Comparison of ENCODE assay signal across 30 cellular contexts in genomic region chr2:12109363-12110017, GRCh38.
DNase-seq lines count a peak whose midpoint lies in the region; ATAC-seq and TF ChIP-seq lines count a peak whose summit lies in the region.
"Had no signal": no experiment of that assay in that cellular context is flagged by ENCODE, and none has a peak within 500 bp of the region (broad histone marks: within the 10 kb centered on the region; RNA-seq: fewer than 3 reads in every experiment).

No MANE protein-coding gene starts in this region.

- no peaks in the 10 kb centered on the region for H3K27me3 ChIP-seq in CD4-positive, alpha-beta T cell (ENCODE audit: control insufficient read depth, insufficient read depth, low read length)
- H3K27me3 ChIP-seq in IMR-90 (ENCODE audit: control insufficient read depth, insufficient read depth, low read length) (no peaks in the 10 kb centered on the region), WERI-Rb-1 (ENCODE audit: insufficient read depth, low read depth, severe bottlenecking) (no peaks in the 10 kb centered on the region)
- H3K27me3 ChIP-seq in naive thymus-derived CD4-positive, alpha-beta T cell (ENCODE audit: control insufficient read depth in 2 of 2, insufficient read depth in 2 of 2, low read length in 2 of 2), result no peaks in the 10 kb centered on the region
- H3K27me3 ChIP-seq: esophagus squamous epithelium, gastrocnemius medialis, SJSA1, transverse colon had no signal

- peak overlapping the region; percentile 80; the same call in 1 of the 3 replicates for H2BK15ac ChIP-seq in IMR-90 (ENCODE audit: low read depth, low read length)

- no peak for TF ChIP-seq RAD21 in IMR-90 (IDR thresholded peaks at IDR 0.05; ENCODE audit: low read length)

- DNase-seq in CD4-positive, alpha-beta T cell, result no peak
- no peak for DNase-seq in IMR-90
- DNase-seq in WERI-Rb-1, result peak; percentile 70
- DNase-seq in naive thymus-derived CD4-positive, alpha-beta T cell, result no peak
- no peak for DNase-seq in DMS79 (lab: John Stamatoyannopoulos, UW)
- DNase-seq in superior temporal gyrus (ENCODE audit: extremely low spot score), result no peak
- DNase-seq: activated CD4-positive, alpha-beta memory T cell treated with anti-CD3 and anti-CD28 coated beads, Interleukin-2, amount 10 ng/mL, durations not matched to agents 7 days and 5 days; activated CD4-positive, alpha-beta T cell treated with anti-CD3 and anti-CD28 coated beads for 1 hour; activated CD8-positive, alpha-beta memory T cell treated with anti-CD3 and anti-CD28 coated beads, Interleukin-2, amount 50 U/mL, for 48 hours; caudate nucleus; esophagus squamous epithelium; gastrocnemius medialis; GM23248; left cardiac atrium; NCI-H1105 treated with DMSO at 0.1 percent for 48 hours; NCI-H2029; NCI-H2227 treated with DMSO at 0.1 percent for 48 hours; NCI-H774; RPMI8226; stimulated activated CD4-positive, alpha-beta T cell treated with anti-CD3 and anti-CD28 coated beads, Interleukin-2, amount 100 ng/mL, for 24 hours; transverse colon had no signal

- H2BK120ac ChIP-seq in IMR-90 (ENCODE audit: low read depth, low read length), result peak overlapping the region; percentile 44

- H3K4ac ChIP-seq in IMR-90 (ENCODE audit: low read depth, low read length), result peak overlapping the region; percentile 60; the same call in 1 of the 2 replicates

- ATAC-seq in CD4-positive, alpha-beta T cell (ENCODE audit: poor library complexity), result no peak
- ATAC-seq in IMR-90 (ENCODE audit: low read depth), result no peak
- ATAC-seq in naive thymus-derived CD4-positive, alpha-beta T cell, result no peak
- ATAC-seq in GM19328 (IDR thresholded peaks at IDR 0.05; ENCODE audit: unreplicated experiment), result no peak
- ATAC-seq in GM19035 (IDR thresholded peaks at IDR 0.05; ENCODE audit: unreplicated experiment), result no peak
- ATAC-seq: activated T-helper 17 cell treated with anti-CD3 and anti-CD28 coated beads, Interleukin-2, amount 50 U/mL, for 72 hours; gastrocnemius medialis; left cardiac atrium had no signal

- H3K4me3 Mint-ChIP-seq in CD4-positive, alpha-beta T cell, result no peak overlapping the region
- peak overlapping the region in 7 of 10 donors; percentile 17 to 76 (median 57) for H3K4me3 Mint-ChIP-seq in naive thymus-derived CD4-positive, alpha-beta T cell
- H3K4me3 Mint-ChIP-seq: activated CD4-positive, alpha-beta memory T cell treated with anti-CD3 and anti-CD28 coated beads, Interleukin-2, amount 10 ng/mL, durations not matched to agents 7 days and 5 days; dendritic cell treated with granulocyte-macrophage colony-stimulating factor and Interleukin-4, amounts not matched to agents 40 ng/mL and 50 ng/mL, for 4 days; memory B cell had no signal

- H4K20me1 ChIP-seq in IMR-90 (ENCODE audit: insufficient read depth, low read length), result no peaks in the 10 kb centered on the region

- H4K91ac ChIP-seq in IMR-90 (ENCODE audit: insufficient read depth, low read depth, low read length), result peak overlapping the region; percentile 30; the same call in 1 of the 2 replicates

- in situ Hi-C loops in IMR-90 (cut with MboI; ENCODE audit: low sequenced_read_pairs), result no loop called here

- peak overlapping the region; percentile 33 for H3K18ac ChIP-seq in IMR-90 (ENCODE audit: low read depth, low read length)

- H3K36me3 ChIP-seq in IMR-90 (ENCODE audit: control insufficient read depth, insufficient read depth, low read length), result no peaks in the 10 kb centered on the region
- no peaks in the 10 kb centered on the region for H3K36me3 ChIP-seq in WERI-Rb-1
- H3K36me3 ChIP-seq in naive thymus-derived CD4-positive, alpha-beta T cell (ENCODE audit: control insufficient read depth in 2 of 3, insufficient read depth in 3 of 3, low read length in 3 of 3), result no peaks in the 10 kb centered on the region
- H3K36me3 ChIP-seq: esophagus squamous epithelium, gastrocnemius medialis, SJSA1, transverse colon had no signal

- H3K36me3 Mint-ChIP-seq in CD4-positive, alpha-beta T cell (ENCODE audit: low read depth), result no peaks in the 10 kb centered on the region
- H3K36me3 Mint-ChIP-seq in naive thymus-derived CD4-positive, alpha-beta T cell, result peaks cover 0 to 1% (median 0%) of the 10 kb centered on the region in 5 donors
- H3K36me3 Mint-ChIP-seq: activated naive CD4-positive, alpha-beta T cell treated with anti-CD3 and anti-CD28 coated beads, Interleukin-2, amount 50 U/mL, for 72 hours; IgD-negative memory B cell; memory B cell had no signal

- H3K4me2 ChIP-seq in IMR-90 (ENCODE audit: low read depth, low read length), result peak overlapping the region; percentile 27; the same call in 1 of the 2 replicates
- H3K4me2 ChIP-seq: smooth muscle cell had no signal

- no TSS peak for BruUV-seq in IMR-90 (replicated peaks; lab: Mats Ljungman, UMichigan)

- dilution Hi-C loops in IMR-90 (cut with HindIII; ENCODE audit: low sequenced_read_pairs, unreplicated experiment), result no loop called here

- peak overlapping the region; percentile 63 for H3K23ac ChIP-seq in IMR-90 (ENCODE audit: low read depth, low read length)

- H3K27ac ChIP-seq in CD4-positive, alpha-beta T cell (ENCODE audit: low read depth, low read length), result no peak overlapping the region
- H3K27ac ChIP-seq in IMR-90 (ENCODE audit: insufficient read depth, low read length) (peak overlapping the region; percentile 57; the same call in 1 of the 2 replicates), WERI-Rb-1 (no peak overlapping the region)
- peak overlapping the region; percentile 27 for H3K27ac ChIP-seq in naive thymus-derived CD4-positive, alpha-beta T cell (ENCODE audit: low read depth, low read length)
- H3K27ac ChIP-seq: esophagus squamous epithelium, gastrocnemius medialis, GM23248, SJSA1, transverse colon had no signal

- peak overlapping the region; percentile 8; the same call in 1 of the 2 replicates for H4K5ac ChIP-seq in IMR-90 (ENCODE audit: low read depth, low read length)

- no peak overlapping the region for H2BK5ac ChIP-seq in IMR-90 (ENCODE audit: low read depth, low read length, poor library complexity, severe bottlenecking)

- POLR2A ChIA-PET in CD4-positive, alpha-beta T cell (lab: Charles Lee), result interaction anchor here (0.6 to 1.9 kb wide), 9 partner anchors 14 to 787 kb away, joined by 3 to 9 read pairs (median 3); partner anchors contain the start of gene TRIB2
- POLR2A ChIA-PET in IMR-90 (lab: Charles Lee; ENCODE audit: unreplicated experiment), result no interaction called here
- POLR2A ChIA-PET in naive thymus-derived CD4-positive, alpha-beta T cell (lab: Charles Lee), result interaction anchor here (0.9 to 1.3 kb wide), 3 partner anchors 18 to 68 kb away, joined by 3 to 4 read pairs (median 4); no protein-coding TSS in a partner anchor

- WGBS in IMR-90 (ENCODE audit: extremely low coverage in 2 of 2, insufficient read length in 1 of 2), 2 experiments, result 73% methylated on average over 3 of the region's 4 CpGs; no CpG with 5 or more reads in 1 of the 2 experiments

- H2AFZ ChIP-seq in IMR-90 (replicated peaks; ENCODE audit: low read length, poor library complexity), result no peak overlapping the region
- H2AFZ ChIP-seq: GM23248 had no signal

- H3K9me3 ChIP-seq in CD4-positive, alpha-beta T cell (ENCODE audit: control insufficient read depth, low read length), result no peaks in the 10 kb centered on the region
- H3K9me3 ChIP-seq in IMR-90 (ENCODE audit: control insufficient read depth, insufficient read depth, low read length) (no peaks in the 10 kb centered on the region), WERI-Rb-1 (ENCODE audit: severe bottlenecking) (peaks cover 3% of the 10 kb centered on the region)
- H3K9me3 ChIP-seq in naive thymus-derived CD4-positive, alpha-beta T cell (ENCODE audit: control insufficient read depth in 2 of 3, low read length in 3 of 3), result no peaks in the 10 kb centered on the region
- H3K9me3 ChIP-seq: esophagus squamous epithelium, gastrocnemius medialis, SJSA1, transverse colon had no signal

- H2AK5ac ChIP-seq in IMR-90 (ENCODE audit: low read depth, low read length), result peak overlapping the region; percentile 56; the same call in 1 of the 2 replicates

- peak overlapping the region; percentile 43 for H2BK20ac ChIP-seq in IMR-90 (ENCODE audit: low read depth, low read length)

- peak overlapping the region; percentile 49 to 52; a peak in 3 of 4 replicates for H4K8ac ChIP-seq in IMR-90 (ENCODE audit: low read depth in 2 of 2, low read length in 2 of 2)

- no peaks in the 10 kb centered on the region for H3K27me3 Mint-ChIP-seq in CD4-positive, alpha-beta T cell
- H3K27me3 Mint-ChIP-seq in naive thymus-derived CD4-positive, alpha-beta T cell, result peaks cover 0 to 5% (median 0%) of the 10 kb centered on the region in 5 donors
- H3K27me3 Mint-ChIP-seq: activated T-helper 17 cell treated with anti-CD3 and anti-CD28 coated beads, Interleukin-2, amount 50 U/mL, for 72 hours; IgD-negative memory B cell; memory B cell had no signal

- no peaks in the 10 kb centered on the region for H3K9me3 Mint-ChIP-seq in CD4-positive, alpha-beta T cell
- peaks cover 0 to 6% (median 0%) of the 10 kb centered on the region in 11 donors for H3K9me3 Mint-ChIP-seq in naive thymus-derived CD4-positive, alpha-beta T cell
- H3K9me3 Mint-ChIP-seq: activated CD4-positive, alpha-beta memory T cell treated with anti-CD3 and anti-CD28 coated beads, Interleukin-2, amount 10 ng/mL, durations not matched to agents 7 days and 5 days; activated naive CD4-positive, alpha-beta T cell treated with anti-CD3 and anti-CD28 coated beads, Interleukin-2, amount 50 U/mL, for 72 hours; activated T-helper 17 cell treated with anti-CD3 and anti-CD28 coated beads, Interleukin-2, amount 50 U/mL, for 72 hours; dendritic cell treated with granulocyte-macrophage colony-stimulating factor and Interleukin-4, amounts not matched to agents 40 ng/mL and 50 ng/mL, for 4 days; IgD-negative memory B cell; memory B cell had no signal

- H3K4me1 ChIP-seq in IMR-90 (ENCODE audit: control insufficient read depth, insufficient read depth, low read length), result peaks cover 12% of the 10 kb centered on the region
- peaks cover 5 to 31% of the 10 kb centered on the region in 2 donors for H3K4me1 ChIP-seq in naive thymus-derived CD4-positive, alpha-beta T cell (ENCODE audit: control insufficient read depth in 2 of 2, insufficient read depth in 2 of 2, low read length in 2 of 2)
- H3K4me1 ChIP-seq: gastrocnemius medialis had no signal

- H3K9ac ChIP-seq in IMR-90 (ENCODE audit: low read depth, low read length), result no peak overlapping the region
- H3K9ac ChIP-seq: GM23248 had no signal

- H3K4me1 Mint-ChIP-seq in CD4-positive, alpha-beta T cell (ENCODE audit: low read depth), result peaks cover 54% of the 10 kb centered on the region
- H3K4me1 Mint-ChIP-seq in naive thymus-derived CD4-positive, alpha-beta T cell, result peaks cover 15 to 76% (median 62%) of the 10 kb centered on the region in 7 donors

- H3K4me3 ChIP-seq in IMR-90 (ENCODE audit: insufficient read depth, low read depth, low read length) (no peak overlapping the region), WERI-Rb-1 (ENCODE audit: low read depth, low read length) (no peak overlapping the region)
- H3K4me3 ChIP-seq in naive thymus-derived CD4-positive, alpha-beta T cell (ENCODE audit: low read length), result no peak overlapping the region
- H3K4me3 ChIP-seq: esophagus squamous epithelium, gastrocnemius medialis, GM23248, SJSA1, smooth muscle cell, transverse colon had no signal

- TF ChIP-seq CTCF in CD4-positive, alpha-beta T cell (IDR thresholded peaks at IDR 0.05), result no peak
- TF ChIP-seq CTCF in IMR-90 (conservative IDR thresholded peaks at IDR 0.05; ENCODE audit: low read depth, low read length) (no peak), WERI-Rb-1 (IDR thresholded peaks at IDR 0.05; ENCODE audit: low read depth, low read length) (no peak)

- intact Hi-C loops in CD4-positive, alpha-beta T cell (cut with DNase I, micrococcal nuclease), result loop anchor here in 1 of 2 experiments (2.0 kb wide), 1 partner anchor 17 kb away; no protein-coding TSS in a partner anchor
- intact Hi-C loops in IMR-90 (cut with micrococcal nuclease), result loop anchor here (5.0 kb wide), 3 partner anchors 277 to 608 kb away; partner anchors contain the start of gene TRIB2
- intact Hi-C loops in naive thymus-derived CD4-positive, alpha-beta T cell (cut with micrococcal nuclease), result loop anchor here in 1 of 2 donors (1.0 to 5.0 kb wide), 2 partner anchors 18 to 608 kb away; partner anchors contain the start of gene TRIB2

- no peak overlapping the region for H3K56ac ChIP-seq in IMR-90 (ENCODE audit: extremely low read depth, insufficient read depth, low read length)

- CTCF ChIA-PET in CD4-positive, alpha-beta T cell (lab: Charles Lee), result no interaction called here
- CTCF ChIA-PET in IMR-90 (lab: Yijun Ruan, JAX), result interaction anchor here (0.6 to 0.7 kb wide), 2 partner anchors 23 to 311 kb away, joined by 3 to 4 read pairs; no protein-coding TSS in a partner anchor
- CTCF ChIA-PET in naive thymus-derived CD4-positive, alpha-beta T cell (lab: Charles Lee), result interaction anchor here (0.6 to 1.3 kb wide), 2 partner anchors 64 to 147 kb away, joined by 4 to 5 read pairs; no protein-coding TSS in a partner anchor

- TF ChIP-seq POLR2A in IMR-90 (IDR thresholded peaks at IDR 0.05; ENCODE audit: low read depth, low read length), result no peak

- H2AK9ac ChIP-seq in IMR-90 (replicated peaks; ENCODE audit: low read depth, low read length, poor library complexity), result no peak overlapping the region

- H3K27ac Mint-ChIP-seq in CD4-positive, alpha-beta T cell, result peak overlapping the region; percentile 84
- peak overlapping the region; percentile 47 to 90 (median 84) for H3K27ac Mint-ChIP-seq in naive thymus-derived CD4-positive, alpha-beta T cell
- H3K27ac Mint-ChIP-seq: activated CD4-positive, alpha-beta memory T cell treated with anti-CD3 and anti-CD28 coated beads, Interleukin-2, amount 10 ng/mL, durations not matched to agents 7 days and 5 days; activated T-helper 17 cell treated with anti-CD3 and anti-CD28 coated beads, Interleukin-2, amount 50 U/mL, for 72 hours; dendritic cell treated with granulocyte-macrophage colony-stimulating factor and Interleukin-4, amounts not matched to agents 40 ng/mL and 50 ng/mL, for 4 days; memory B cell had no signal

- peak overlapping the region; percentile 8 for H3K14ac ChIP-seq in IMR-90 (replicated peaks; ENCODE audit: low read depth, low read length)

- H3K9me1 ChIP-seq in IMR-90 (ENCODE audit: insufficient read depth, low read length), result no peaks in the 10 kb centered on the region; the same call in 1 of the 2 replicates

- H3K79me1 ChIP-seq in IMR-90 (ENCODE audit: low read depth in 1 of 2, low read length in 2 of 2), result no peaks in the 10 kb centered on the region

Comparison
In these comparisons a context has a peak if more than half of its experiments do, and no peak if none do; other contexts are left out.
1. H3K27ac ChIP-seq: peak in IMR-90 (single experiment) and naive thymus-derived CD4-positive, alpha-beta T cell (single experiment); none in CD4-positive, alpha-beta T cell (single experiment) and WERI-Rb-1 (single experiment).